Comparison of ENCODE assay signal across 21 cellular contexts in the genomic region with DNA sequence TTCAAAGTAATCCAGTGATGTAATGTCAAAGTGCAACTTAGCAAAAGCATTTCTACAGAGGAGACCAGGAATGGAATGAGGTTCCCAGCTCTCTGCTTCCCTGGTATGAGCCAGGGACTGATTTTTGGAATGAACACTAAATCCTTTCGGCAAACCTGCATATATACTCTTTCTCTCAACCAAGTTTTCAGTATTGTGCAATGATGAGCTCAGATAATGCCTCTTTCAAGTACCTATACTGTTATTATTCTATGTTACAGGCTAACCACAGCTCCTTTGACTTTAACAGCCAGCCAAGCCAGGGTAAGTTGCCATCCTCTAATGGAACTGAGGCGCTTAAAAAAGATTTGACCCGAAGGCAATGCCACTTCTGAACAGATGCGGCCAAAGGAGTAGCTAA.
"Had no signal": no experiment of that assay in that cellular context is flagged by ENCODE, and none has a peak within 500 bp of the region (broad histone marks: within the 10 kb centered on the region; RNA-seq: fewer than 3 reads in every experiment).

No MANE protein-coding gene starts in this region.

- H3K79me2 ChIP-seq: hepatocyte had no signal

- H3K4me2 ChIP-seq: hepatocyte had no signal

- H3K4me1 ChIP-seq: colonic mucosa, esophagus muscularis mucosa, foreskin keratinocyte, gastroesophageal sphincter, heart left ventricle, pancreas, sigmoid colon, testis, tibial nerve, upper lobe of left lung had no signal

- H3K36me3 ChIP-seq: colonic mucosa, esophagus muscularis mucosa, gastroesophageal sphincter, heart left ventricle, pancreas, sigmoid colon, tibial nerve, upper lobe of left lung had no signal

- ATAC-seq: foreskin keratinocyte; gastroesophageal sphincter; heart left ventricle; left lobe of liver; natural killer cell; pancreas; stimulated activated memory B cell treated with anti-CD40 and anti-IgM and Interleukin-4, amounts not matched to agents 10 μg/mL and 1 μg/mL and 100 μg/mL, for 72 hours; stimulated activated naive CD8-positive, alpha-beta T cell treated with anti-CD3 and anti-CD28 coated beads, Interleukin-15, Interleukin-2, amounts not matched to agents 100 U/mL and 50 U/mL, for 24 hours had no signal

- H3K27me3 ChIP-seq: colonic mucosa, esophagus muscularis mucosa, foreskin keratinocyte, gastroesophageal sphincter, heart left ventricle, hepatocyte, pancreas, sigmoid colon, testis, tibial nerve, upper lobe of left lung had no signal

- H2AFZ ChIP-seq: hepatocyte had no signal

- DNase-seq: colonic mucosa; effector CD8-positive, alpha-beta T cell; foreskin keratinocyte; heart left ventricle; kidney; natural killer cell; occipital lobe; pancreas; sigmoid colon; stimulated activated CD4-positive, alpha-beta T cell treated with anti-CD3 and anti-CD28 coated beads, Interleukin-4, amount 100 ng/mL, for 4 hours; stimulated activated naive CD8-positive, alpha-beta T cell treated with anti-CD3 and anti-CD28 coated beads, Interleukin-15, Interleukin-2, amounts not matched to agents 100 U/mL and 50 U/mL, for 24 hours; substantia nigra; testis; upper lobe of left lung had no signal

- H3K27ac ChIP-seq: colonic mucosa, esophagus muscularis mucosa, foreskin keratinocyte, gastroesophageal sphincter, heart left ventricle, hepatocyte, pancreas, sigmoid colon, testis, tibial nerve, upper lobe of left lung had no signal

- H3K4me3 ChIP-seq: colonic mucosa, esophagus muscularis mucosa, gastroesophageal sphincter, heart left ventricle, hepatocyte, lung, pancreas, sigmoid colon, testis, tibial nerve, upper lobe of left lung had no signal

- H3K9me3 ChIP-seq: colonic mucosa, esophagus muscularis mucosa, gastroesophageal sphincter, heart left ventricle, pancreas, sigmoid colon, testis, tibial nerve, upper lobe of left lung had no signal
